ENCODE assay signal across 10 cellular contexts in genomic region chr12:25320123-25321006, GRCh38.
DNase-seq lines count a peak whose midpoint lies in the region; ATAC-seq lines count a peak whose summit lies in the region.
"Had no signal": no experiment of that assay in that cellular context is flagged by ENCODE, and none has a peak within 500 bp of the region (broad histone marks: within the 10 kb centered on the region; RNA-seq: fewer than 3 reads in every experiment).

No MANE protein-coding gene starts in this region.

- H3K4me1 Mint-ChIP-seq in activated T-cell treated with anti-CD3 and anti-CD28 coated beads, Interleukin-2, amount 50 U/mL, for 24 hours (ENCODE audit: low read depth) = peaks cover 52% of the 10 kb centered on the region
- H3K4me1 Mint-ChIP-seq in stimulated activated naive B cell treated with anti-CD40 and anti-IgM and Interleukin-4, amounts not matched to agents 10 μg/mL and 1 μg/mL and 100 μg/mL, for 72 hours = peaks cover 43 to 78% of the 10 kb centered on the region in 2 donors

- H3K9me3 Mint-ChIP-seq in activated T-cell treated with anti-CD3 and anti-CD28 coated beads, Interleukin-2, amount 50 U/mL, for 24 hours = no peaks in the 10 kb centered on the region
- peaks cover 0 to 2% of the 10 kb centered on the region in 2 donors for H3K9me3 Mint-ChIP-seq in stimulated activated naive B cell treated with anti-CD40 and anti-IgM and Interleukin-4, amounts not matched to agents 10 μg/mL and 1 μg/mL and 100 μg/mL, for 72 hours

- peak; percentile 69 for ATAC-seq in HG02759 (IDR thresholded peaks at IDR 0.05; ENCODE audit: unreplicated experiment)
- ATAC-seq in stimulated activated naive B cell treated with anti-CD40 and anti-IgM and Interleukin-4, amounts not matched to agents 10 μg/mL and 1 μg/mL and 100 μg/mL, for 72 hours (replicated peaks) = peak; percentile 78 to 79

- H3K4me3 Mint-ChIP-seq in activated T-cell treated with anti-CD3 and anti-CD28 coated beads, Interleukin-2, amount 50 U/mL, for 24 hours = peak overlapping the region; percentile 47
- H3K4me3 Mint-ChIP-seq in stimulated activated naive B cell treated with anti-CD40 and anti-IgM and Interleukin-4, amounts not matched to agents 10 μg/mL and 1 μg/mL and 100 μg/mL, for 72 hours = peak overlapping the region; percentile 46 to 58

- H3K27me3 Mint-ChIP-seq in activated T-cell treated with anti-CD3 and anti-CD28 coated beads, Interleukin-2, amount 50 U/mL, for 24 hours = no peaks in the 10 kb centered on the region
- H3K27me3 Mint-ChIP-seq in stimulated activated naive B cell treated with anti-CD40 and anti-IgM and Interleukin-4, amounts not matched to agents 10 μg/mL and 1 μg/mL and 100 μg/mL, for 72 hours = no peaks in the 10 kb centered on the region

- no peak for DNase-seq in activated T-cell treated with anti-CD3 and anti-CD28 coated beads, Interleukin-2, amount 50 U/mL, for 24 hours
- no peak for DNase-seq in activated T-cell treated with anti-CD3 and anti-CD28 coated beads for 4 hours
- DNase-seq in NOMO-1 treated with DMSO at 0.1 percent for 48 hours (lab: John Stamatoyannopoulos, UW; ENCODE audit: unreplicated experiment) = peak; percentile 64
- DNase-seq in stimulated activated naive B cell treated with anti-CD40 and anti-IgM and Interleukin-4, amounts not matched to agents 10 μg/mL and 1 μg/mL and 100 μg/mL, for 72 hours = peak; percentile 71
- no peak for DNase-seq in hepatic stellate cell (ENCODE audit: low spot score)
- DNase-seq in NCI-H446 (lab: John Stamatoyannopoulos, UW) = no peak
- no peak for DNase-seq in NCI-H1105 treated with DMSO at 0.1 percent for 48 hours (lab: John Stamatoyannopoulos, UW)
- DNase-seq: Caco-2, NCI-H1930 had no signal

- H3K36me3 Mint-ChIP-seq in activated T-cell treated with anti-CD3 and anti-CD28 coated beads, Interleukin-2, amount 50 U/mL, for 24 hours (ENCODE audit: low read depth) = no peaks in the 10 kb centered on the region
- peaks cover 5 to 6% of the 10 kb centered on the region in 2 donors for H3K36me3 Mint-ChIP-seq in stimulated activated naive B cell treated with anti-CD40 and anti-IgM and Interleukin-4, amounts not matched to agents 10 μg/mL and 1 μg/mL and 100 μg/mL, for 72 hours

- H3K27ac Mint-ChIP-seq in activated T-cell treated with anti-CD3 and anti-CD28 coated beads, Interleukin-2, amount 50 U/mL, for 24 hours = peak overlapping the region; percentile 80
- peak overlapping the region; percentile 79 for H3K27ac Mint-ChIP-seq in stimulated activated naive B cell treated with anti-CD40 and anti-IgM and Interleukin-4, amounts not matched to agents 10 μg/mL and 1 μg/mL and 100 μg/mL, for 72 hours

Comparison
In these comparisons a context has a peak if more than half of its experiments do, and no peak if none do; other contexts are left out.
1. DNase-seq: peak in NOMO-1 treated with DMSO at 0.1 percent for 48 hours (single experiment) and stimulated activated naive B cell treated with anti-CD40 and anti-IgM and Interleukin-4, amounts not matched to agents 10 μg/mL and 1 μg/mL and 100 μg/mL, for 72 hours (single experiment); none in activated T-cell treated with anti-CD3 and anti-CD28 coated beads, Interleukin-2, amount 50 U/mL, for 24 hours (single experiment), activated T-cell treated with anti-CD3 and anti-CD28 coated beads for 4 hours (single experiment), hepatic stellate cell (single experiment), NCI-H446 (0 of 2) and NCI-H1105 treated with DMSO at 0.1 percent for 48 hours (single experiment).